In the genomic region with DNA sequence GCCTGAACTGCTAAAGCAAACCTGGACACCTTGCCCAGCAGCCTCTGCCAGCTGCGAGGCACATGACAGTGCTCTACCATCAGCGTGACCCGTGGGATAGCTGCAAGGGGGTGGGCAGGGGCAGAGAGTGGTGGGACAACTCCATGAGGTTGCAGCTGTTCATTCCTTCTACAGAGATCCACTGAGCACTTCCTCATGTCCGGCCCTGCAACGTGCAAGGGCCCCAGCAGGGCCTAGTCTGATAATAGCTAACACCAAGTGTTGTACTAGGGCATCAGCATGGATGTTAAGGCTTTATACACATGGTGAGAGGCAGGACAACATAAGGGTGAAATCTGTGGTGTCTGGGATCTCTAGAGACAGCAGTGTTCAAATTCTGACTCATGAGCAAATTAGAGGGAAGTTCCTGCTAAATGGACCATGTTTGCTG, we compare ENCODE assay signal across 11 cellular contexts. TPM values are rescaled to one million over a fixed set of nuclear protein-coding genes. Genes with fewer than 3 reads are reported as not detected.
DNase-seq lines count a peak whose midpoint lies in the region; ATAC-seq and TF ChIP-seq lines count a peak whose summit lies in the region.
"Had no signal": no experiment of that assay in that cellular context is flagged by ENCODE, and none has a peak within 500 bp of the region (broad histone marks: within the 10 kb centered on the region; RNA-seq: fewer than 3 reads in every experiment).

No MANE protein-coding gene starts in this region.

- 91% methylated on average over 5 of the region's 5 CpGs for WGBS in mammary epithelial cell (ENCODE audit: low coverage, missing lambda C conversion rate)
- 19 to 34% (median 28%) methylated on average over 5 of the region's 5 CpGs for WGBS in heart left ventricle, 4 donors

- intact Hi-C loops in breast epithelium (cut with DNase I; ENCODE audit: low total_unique reads) = no loop called here
- intact Hi-C loops in mammary epithelial cell (cut with micrococcal nuclease) = no loop called here
- intact Hi-C loops in heart left ventricle (cut with DNase I) = no loop called here
- intact Hi-C loops in uterus (cut with DNase I; ENCODE audit: low total_unique reads) = no loop called here
- intact Hi-C loops in PC-3 (cut with micrococcal nuclease) = no loop called here

- TF ChIP-seq POLR2A in breast epithelium (IDR thresholded peaks at IDR 0.05) (no peak), heart left ventricle (IDR thresholded peaks at IDR 0.05) (no peak), uterus (IDR thresholded peaks at IDR 0.05) (no peak)

- H4K20me1 ChIP-seq in mammary epithelial cell (ENCODE audit: insufficient read depth, low read length) = no peaks in the 10 kb centered on the region
- H4K20me1 ChIP-seq in Loucy (ENCODE audit: insufficient read depth, low read length, poor library complexity, severe bottlenecking) = no peaks in the 10 kb centered on the region
- no peaks in the 10 kb centered on the region for H4K20me1 ChIP-seq in PC-3 (ENCODE audit: low read length)

- H3K27ac ChIP-seq in breast epithelium = peak overlapping the region; percentile 1 to 71
- H3K27ac ChIP-seq in mammary epithelial cell (ENCODE audit: insufficient read depth, low read depth, low read length) = no peak overlapping the region
- peak overlapping the region in 6 of 12 donors; percentile 3 to 63 (median 43) for H3K27ac ChIP-seq in heart left ventricle
- peak overlapping the region; percentile 55 to 72 for H3K27ac ChIP-seq in uterus
- H3K27ac ChIP-seq in PC-3 (ENCODE audit: low read length) = no peak overlapping the region
- H3K27ac ChIP-seq: pancreas had no signal

- no peaks in the 10 kb centered on the region for H3K9me2 ChIP-seq in Loucy (replicated peaks; ENCODE audit: low read depth, low read length)
- H3K9me2 ChIP-seq in PC-3 (replicated peaks; ENCODE audit: low read length) = no peaks in the 10 kb centered on the region

- H2AFZ ChIP-seq in mammary epithelial cell (ENCODE audit: low read depth, low read length) = no peak overlapping the region
- H2AFZ ChIP-seq in Loucy (ENCODE audit: low read length) = no peak overlapping the region
- no peak overlapping the region for H2AFZ ChIP-seq in PC-3 (ENCODE audit: low read length)

- BruUV-seq in mammary epithelial cell (replicated peaks; lab: Mats Ljungman, UMichigan) (no TSS peak), PC-3 (replicated peaks; lab: Mats Ljungman, UMichigan) (no TSS peak)

- TF ChIP-seq CTCF in breast epithelium (IDR thresholded peaks at IDR 0.05) (no peak), mammary epithelial cell (conservative IDR thresholded peaks at IDR 0.05 in 1 of 2, IDR thresholded peaks at IDR 0.05 in 1 of 2; ENCODE audit: extremely low read depth in 1 of 2, insufficient read depth in 1 of 2, low read depth in 1 of 2, low read length in 2 of 2) (no peak), Loucy (conservative IDR thresholded peaks at IDR 0.05; ENCODE audit: low read length) (no peak), heart left ventricle (IDR thresholded peaks at IDR 0.05) (no peak), uterus (IDR thresholded peaks at IDR 0.05) (no peak), PC-3 (conservative IDR thresholded peaks at IDR 0.05; ENCODE audit: low read depth, low read length) (no peak)

- dilution Hi-C loops in mammary epithelial cell (cut with HindIII; ENCODE audit: low sequenced_read_pairs) = no loop called here

- H3K4me1 ChIP-seq in breast epithelium = peaks cover 5 to 7% of the 10 kb centered on the region in 2 donors
- H3K4me1 ChIP-seq in mammary epithelial cell (ENCODE audit: insufficient read depth, low read length) = peaks cover 9% of the 10 kb centered on the region
- H3K4me1 ChIP-seq in Loucy (ENCODE audit: insufficient read depth, low read length, poor library complexity, severe bottlenecking) = peaks cover 44% of the 10 kb centered on the region
- H3K4me1 ChIP-seq in heart left ventricle = peaks cover 10 to 98% (median 65%) of the 10 kb centered on the region in 12 donors
- H3K4me1 ChIP-seq in uterus = peaks cover 8 to 25% of the 10 kb centered on the region in 2 donors
- H3K4me1 ChIP-seq in PC-3 (ENCODE audit: insufficient read depth, low read length) = peaks cover 8% of the 10 kb centered on the region

- H3K9ac ChIP-seq in mammary epithelial cell (ENCODE audit: insufficient read depth, low read length) (no peak overlapping the region), Loucy (ENCODE audit: low read depth, low read length, poor library complexity, severe bottlenecking) (no peak overlapping the region), PC-3 (ENCODE audit: low read length) (no peak overlapping the region)

- peak; percentile 13 to 50 (median 36) for ATAC-seq in heart left ventricle
- ATAC-seq in PC-3 = no peak
- ATAC-seq: activated CD8-positive, alpha-beta memory T cell treated with anti-CD3 and anti-CD28 coated beads, Interleukin-2, amount 10 ng/mL, durations not matched to agents 7 days and 5 days had no signal

- H3F3A ChIP-seq in Loucy (ENCODE audit: low read depth) (0 out of 2 replicates have a peak, but pooled peaks cover 3% of the 10 kb centered on the region), PC-3 (ENCODE audit: low read length, unreplicated experiment) (no peaks in the 10 kb centered on the region)

- H3K9me3 ChIP-seq in breast epithelium (no peaks in the 10 kb centered on the region), mammary epithelial cell (replicated peaks; ENCODE audit: insufficient read depth, low read length) (no peaks in the 10 kb centered on the region), Loucy (ENCODE audit: insufficient read depth, low read depth, low read length) (no peaks in the 10 kb centered on the region), heart left ventricle (no peaks in the 10 kb centered on the region), uterus (no peaks in the 10 kb centered on the region), PC-3 (ENCODE audit: low read length) (no peaks in the 10 kb centered on the region)
- H3K9me3 ChIP-seq: pancreas had no signal

- H3K36me3 ChIP-seq in breast epithelium = no peaks in the 10 kb centered on the region
- H3K36me3 ChIP-seq in mammary epithelial cell (ENCODE audit: insufficient read depth, low read length) = peaks cover 1% of the 10 kb centered on the region
- H3K36me3 ChIP-seq in Loucy (ENCODE audit: insufficient read depth, low read length) = no peaks in the 10 kb centered on the region
- H3K36me3 ChIP-seq in heart left ventricle = peaks cover 0 to 10% (median 2%) of the 10 kb centered on the region in 9 donors
- H3K36me3 ChIP-seq in uterus = no peaks in the 10 kb centered on the region
- H3K36me3 ChIP-seq in PC-3 (ENCODE audit: low read depth, low read length) = no peaks in the 10 kb centered on the region
- H3K36me3 ChIP-seq: pancreas had no signal

- POLR2A ChIA-PET in PC-3 (lab: Charles Lee; ENCODE audit: unreplicated experiment) = interaction anchor here (0.5 kb wide), 1 partner anchor 107 kb away, joined by 3 read pairs; no protein-coding TSS in a partner anchor

- in situ Hi-C loops in mammary epithelial cell (cut with MboI; ENCODE audit: low sequenced_read_pairs in 2 of 2) = no loop called here

- H3K4me2 ChIP-seq in mammary epithelial cell (ENCODE audit: insufficient read depth, low read depth, low read length) = no peak overlapping the region
- H3K4me2 ChIP-seq in Loucy (ENCODE audit: low read depth, low read length, poor library complexity, severe bottlenecking) = peak overlapping the region; percentile 17
- no peak overlapping the region for H3K4me2 ChIP-seq in PC-3 (ENCODE audit: low read length)

- no peaks in the 10 kb centered on the region for H3K27me3 ChIP-seq in breast epithelium
- H3K27me3 ChIP-seq in mammary epithelial cell (ENCODE audit: insufficient read depth, low read length) = no peaks in the 10 kb centered on the region
- H3K27me3 ChIP-seq in Loucy (ENCODE audit: insufficient read depth, low read length, poor library complexity, severe bottlenecking) = no peaks in the 10 kb centered on the region
- H3K27me3 ChIP-seq in heart left ventricle = no peaks in the 10 kb centered on the region
- H3K27me3 ChIP-seq in uterus = no peaks in the 10 kb centered on the region
- H3K27me3 ChIP-seq in PC-3 (ENCODE audit: low read length) = no peaks in the 10 kb centered on the region
- H3K27me3 ChIP-seq: pancreas had no signal

- H3K79me2 ChIP-seq in mammary epithelial cell (ENCODE audit: insufficient read depth, low read length) = peaks cover 36% of the 10 kb centered on the region
- peaks cover 14% of the 10 kb centered on the region for H3K79me2 ChIP-seq in Loucy (ENCODE audit: insufficient read depth, low read length)
- H3K79me2 ChIP-seq in PC-3 (ENCODE audit: low read length) = no peaks in the 10 kb centered on the region

- H3K4me3 ChIP-seq in breast epithelium = no peak overlapping the region
- no peak overlapping the region for H3K4me3 ChIP-seq in mammary epithelial cell (replicated peaks in 1 of 3; ENCODE audit: insufficient read depth in 1 of 3, low read depth in 2 of 3, low read length in 3 of 3)
- H3K4me3 ChIP-seq in Loucy (ENCODE audit: low read length, poor library complexity, severe bottlenecking) = no peak overlapping the region
- no peak overlapping the region for H3K4me3 ChIP-seq in heart left ventricle
- H3K4me3 ChIP-seq in uterus = no peak overlapping the region
- no peak overlapping the region for H3K4me3 ChIP-seq in PC-3 (ENCODE audit: low read length)
- H3K4me3 ChIP-seq: pancreas had no signal

- DNase-seq in breast epithelium (ENCODE audit: low spot score in 2 of 2) = no peak
- DNase-seq in mammary epithelial cell = no peak
- peak in 3 of 5 donors; percentile 25 to 54 (median 54) for DNase-seq in heart left ventricle
- peak in 1 of 2 donors; percentile 14 for DNase-seq in uterus
- no peak for DNase-seq in PC-3
- no peak for DNase-seq in activated CD4-positive, alpha-beta T cell treated with anti-CD3 and anti-CD28 coated beads, Interleukin-2, amount 50 U/mL, for 4 hours
- no peak for DNase-seq in SIG-M5 (lab: John Stamatoyannopoulos, UW)
- DNase-seq: activated CD8-positive, alpha-beta memory T cell treated with anti-CD3 and anti-CD28 coated beads, Interleukin-2, amount 10 ng/mL, durations not matched to agents 7 days and 5 days; MM.1S; pancreas had no signal

- CTCF ChIA-PET in mammary epithelial cell (lab: Charles Lee; ENCODE audit: low non-redundant PET) (no interaction called here), PC-3 (lab: Charles Lee) (no interaction called here)

RNA-seq across cellular contexts. Expression of a gene that starts 14.3 kb away (rescaled TPM):
- 10 to 100 TPM; 11.2 to 34.4 (median 21.4) TPM for total RNA-seq in breast epithelium
- 1 to 10 TPM; 6.0 to 9.7 TPM for total RNA-seq in mammary epithelial cell
- polyA plus RNA-seq in mammary epithelial cell = 3.7 TPM
- 4.0 TPM for polyA minus RNA-seq in mammary epithelial cell
- 10 to 100 TPM in 3 of 9 donors, 1 to 10 TPM in 6; 5.3 to 28.8 (median 9.0) TPM for total RNA-seq in heart left ventricle
- polyA plus RNA-seq in heart left ventricle = 10 to 100 TPM in 1 of 2 donors, 1 to 10 TPM in 1; 7.5 to 11.2 TPM
- total RNA-seq in uterus = 10 to 100 TPM in 3 of 4 donors, 1 to 10 TPM in 1; 9.2 to 22.1 (median 12.7) TPM
- 4.6 and 5.9 TPM in 2 replicates for total RNA-seq in PC-3 (2014; rRNA removed)

RNA-seq across cellular contexts. Expression of a gene that starts 40.4 kb away (rescaled TPM):
- total RNA-seq in breast epithelium (10 to 100 TPM; 25.3 to 59.6 (median 44.6) TPM), mammary epithelial cell (10 to 100 TPM; 25.7 to 60.3 TPM), heart left ventricle (10 to 100 TPM; 14.1 to 23.6 (median 17.8) TPM), uterus (10 to 100 TPM in 3 of 4 donors, 1 to 10 TPM in 1; 4.9 to 35.9 (median 21.3) TPM), PC-3 (2014; rRNA removed) (64.1 and 67.6 TPM in 2 replicates)
- polyA plus RNA-seq in mammary epithelial cell (39.7 TPM), heart left ventricle (10 to 100 TPM; 33.2 to 54.3 TPM)
- 11.5 TPM for polyA minus RNA-seq in mammary epithelial cell

Comparison
In these comparisons a context has a peak if more than half of its experiments do, and no peak if none do; other contexts are left out.
1. H3K27ac ChIP-seq: peak in breast epithelium (2 of 2) and uterus (2 of 2); none in mammary epithelial cell (single experiment) and PC-3 (single experiment).
2. DNase-seq: peak in heart left ventricle (3 of 5); none in breast epithelium (0 of 2), mammary epithelial cell (single experiment), PC-3 (single experiment), activated CD4-positive, alpha-beta T cell treated with anti-CD3 and anti-CD28 coated beads, Interleukin-2, amount 50 U/mL, for 4 hours (0 of 2) and SIG-M5 (single experiment).